ENCODE assay signal across 12 cellular contexts in the genomic region with DNA sequence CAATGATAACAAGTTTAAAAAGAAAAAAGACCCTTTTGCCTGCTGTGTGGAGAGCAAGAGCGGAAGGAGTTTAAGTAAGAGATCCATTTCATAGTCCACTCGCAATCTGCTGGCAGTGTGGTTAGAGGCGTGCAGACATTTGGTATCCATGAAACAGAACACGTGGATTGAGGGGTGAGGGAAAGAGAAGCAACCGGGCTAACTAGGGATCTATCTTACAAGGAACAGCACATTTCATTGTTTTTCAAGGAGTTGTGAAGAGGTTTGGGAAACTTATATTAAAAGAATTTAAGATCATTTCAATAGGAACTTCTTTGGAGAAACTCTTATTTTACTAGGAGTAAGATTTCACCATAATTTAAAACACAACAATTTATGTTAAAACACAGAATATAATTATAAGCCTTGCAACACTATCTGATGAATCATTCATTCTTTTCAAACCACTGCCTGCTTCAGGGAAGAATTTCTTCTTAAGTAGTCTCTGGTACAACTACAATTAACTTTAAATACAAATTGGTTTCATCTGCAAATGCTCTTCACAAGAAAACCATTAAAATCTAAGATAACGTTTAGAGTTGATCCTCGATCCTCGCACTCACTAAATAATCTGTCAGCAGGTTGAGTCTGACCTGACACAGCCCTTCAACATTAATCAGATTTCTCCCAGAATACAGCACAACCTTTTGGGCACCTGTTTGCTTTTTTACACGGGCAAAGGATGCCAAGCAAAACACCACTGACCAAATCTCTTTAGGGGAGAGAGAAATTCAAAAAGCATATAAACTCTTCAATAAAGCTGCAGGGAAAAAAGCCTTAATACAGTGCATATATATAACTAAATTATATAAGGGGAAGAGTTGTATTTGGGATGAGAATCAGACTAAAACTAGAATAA. TPM values are rescaled to one million over a fixed set of nuclear protein-coding genes. Genes with fewer than 3 reads are reported as not detected.
A peak's percentile ranks its signal among the peaks of the same experiment; 100 is the strongest.
DNase-seq lines count a peak whose midpoint lies in the region; ATAC-seq and TF ChIP-seq lines count a peak whose summit lies in the region.
"Had no signal": no experiment of that assay in that cellular context is flagged by ENCODE, and none has a peak within 500 bp of the region (broad histone marks: within the 10 kb centered on the region; RNA-seq: fewer than 3 reads in every experiment).

No MANE protein-coding gene starts in this region.

- H3K4me3 ChIP-seq in AG04449 (ENCODE audit: low read depth, low read length), result no peak overlapping the region; the same call in 1 of the 2 replicates
- no peak overlapping the region for H3K4me3 ChIP-seq in astrocyte of the spinal cord (ENCODE audit: low read depth, low read length)
- H3K4me3 ChIP-seq: body of pancreas had no signal

- POLR2A ChIA-PET in AG04449 (lab: Yijun Ruan, JAX), result no interaction called here
- POLR2A ChIA-PET in HEK293T (lab: Yijun Ruan, JAX), result interaction anchor here (1.6 kb wide), 1 partner anchor 87 kb away, joined by 3 read pairs; a partner anchor contains a TSS

- peak; percentile 45 for DNase-seq in AG04449 (ENCODE audit: low read depth, low spot score)
- DNase-seq in HEK293T (ENCODE audit: extremely low spot score), result no peak
- peak; percentile 77 for DNase-seq in astrocyte of the spinal cord (ENCODE audit: low read depth, low spot score)
- DNase-seq in left lobe of liver (ENCODE audit: low spot score), result no peak
- DNase-seq in G401 (ENCODE audit: low spot score), result no peak
- no peak for DNase-seq in NCI-H1694 treated with DMSO at 0.1 percent for 48 hours (lab: John Stamatoyannopoulos, UW)
- DNase-seq in NCI-H2081 (lab: John Stamatoyannopoulos, UW), result no peak
- DNase-seq in DMS114 treated with DMSO at 0.1 percent for 48 hours (lab: John Stamatoyannopoulos, UW; ENCODE audit: unreplicated experiment), result no peak
- DNase-seq: body of pancreas, DND-41, kidney, NCI-H2171 had no signal

- no peak for TF ChIP-seq CTCF in AG04449 (IDR thresholded peaks at IDR 0.05; ENCODE audit: insufficient read depth, low read length, missing control alignments)
- TF ChIP-seq CTCF in astrocyte of the spinal cord (IDR thresholded peaks at IDR 0.05; ENCODE audit: low read depth, low read length), result no peak

- CTCF ChIA-PET in AG04449 (lab: Yijun Ruan, JAX), result interaction anchor here (1.2 to 9.6 kb wide), 4 partner anchors 30 to 47 kb away, joined by 3 to 161 read pairs (median 8); no protein-coding TSS in a partner anchor
- CTCF ChIA-PET in HEK293T (lab: Yijun Ruan, JAX), result no interaction called here

- in situ Hi-C loops in astrocyte of the spinal cord (cut with HindIII; ENCODE audit: low sequenced_read_pairs) (no loop called here), G401 (cut with HindIII; ENCODE audit: low sequenced_read_pairs) (no loop called here)

- ATAC-seq in left lobe of liver, result peak; percentile 52
- ATAC-seq: body of pancreas had no signal

TF ChIP-seq in HEK293T, 16 proteins besides CTCF, POLR2A, EP300 and RAD21:
- no peak for TF ChIP-seq ARNT (IDR thresholded peaks at IDR 0.05)
- TF ChIP-seq TARDBP (IDR thresholded peaks at IDR 0.05), result no peak
- no peak for TF ChIP-seq ZNF384 (IDR thresholded peaks at IDR 0.05)
- TF ChIP-seq, protein P1, sequence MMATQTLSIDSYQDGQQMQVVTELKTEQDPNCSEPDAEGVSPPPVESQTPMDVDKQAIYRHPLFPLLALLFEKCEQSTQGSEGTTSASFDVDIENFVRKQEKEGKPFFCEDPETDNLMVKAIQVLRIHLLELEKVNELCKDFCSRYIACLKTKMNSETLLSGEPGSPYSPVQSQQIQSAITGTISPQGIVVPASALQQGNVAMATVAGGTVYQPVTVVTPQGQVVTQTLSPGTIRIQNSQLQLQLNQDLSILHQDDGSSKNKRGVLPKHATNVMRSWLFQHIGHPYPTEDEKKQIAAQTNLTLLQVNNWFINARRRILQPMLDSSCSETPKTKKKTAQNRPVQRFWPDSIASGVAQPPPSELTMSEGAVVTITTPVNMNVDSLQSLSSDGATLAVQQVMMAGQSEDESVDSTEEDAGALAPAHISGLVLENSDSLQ (IDR thresholded peaks at IDR 0.05), result no peak
- peak; percentile 45; the same call in 1 of the 2 replicates for TF ChIP-seq L3MBTL2 (conservative IDR thresholded peaks at IDR 0.05)
- TF ChIP-seq FOXA1 (IDR thresholded peaks at IDR 0.05), result no peak
- no peak for TF ChIP-seq BHLHE40 (IDR thresholded peaks at IDR 0.05; ENCODE audit: borderline replicate concordance)
- TF ChIP-seq FOXK2 (IDR thresholded peaks at IDR 0.05), result no peak

RNA-seq across cellular contexts. Expression of a gene that starts 27.4 kb away (rescaled TPM):
- 12.7 TPM for total RNA-seq in left lobe of liver
- 11.7 and 15.3 TPM in 2 replicates for total RNA-seq in G401 (2014; rRNA removed; shearing (Covaris generic))

RNA-seq across cellular contexts. Expression of a gene that starts 53.6 kb away (rescaled TPM):
- 0.25 TPM for total RNA-seq in left lobe of liver
- total RNA-seq in G401 (2014; rRNA removed; shearing (Covaris generic)), result 0.41 TPM in 1 of 2 replicates, not detected in the other

RNA-seq across cellular contexts. Expression of a gene that starts 53.8 kb away (rescaled TPM):
- 42.3 TPM for total RNA-seq in left lobe of liver
- 35.3 and 45.0 TPM in 2 replicates for total RNA-seq in G401 (2014; rRNA removed; shearing (Covaris generic))

RNA-seq across cellular contexts. Expression of a gene that starts 58.2 kb away (rescaled TPM):
- 14.8 TPM for total RNA-seq in left lobe of liver
- total RNA-seq in G401 (2014; rRNA removed; shearing (Covaris generic)), result 24.8 and 28.4 TPM in 2 replicates

Comparison
In these comparisons a context has a peak if more than half of its experiments do, and no peak if none do; other contexts are left out.
1. DNase-seq: peak in AG04449 (single experiment) and astrocyte of the spinal cord (single experiment); none in HEK293T (single experiment), left lobe of liver (single experiment), G401 (single experiment), NCI-H1694 treated with DMSO at 0.1 percent for 48 hours (single experiment), NCI-H2081 (0 of 2) and DMS114 treated with DMSO at 0.1 percent for 48 hours (single experiment).